In the genomic region with DNA sequence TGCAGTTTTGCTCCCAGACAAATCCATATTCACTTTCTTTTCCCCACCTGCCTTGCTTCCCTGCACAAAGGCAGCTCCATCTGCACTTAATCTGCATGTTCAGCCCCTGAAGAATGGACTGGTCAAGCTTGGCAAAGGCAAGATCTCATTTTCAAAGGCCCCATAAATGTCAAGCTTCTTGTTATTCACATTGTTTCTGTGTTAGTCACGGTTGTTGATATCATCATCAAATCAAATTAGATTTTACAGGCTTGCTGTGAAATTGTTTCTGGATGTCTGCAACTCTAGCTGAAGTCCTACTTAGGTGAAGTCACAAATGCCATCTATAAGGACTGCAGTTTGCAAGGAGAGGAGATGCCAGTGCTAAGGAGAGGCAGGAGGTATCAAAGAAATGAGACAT, we compare ENCODE assay signal across 23 cellular contexts.
"Had no signal": no experiment of that assay in that cellular context is flagged by ENCODE, and none has a peak within 500 bp of the region (broad histone marks: within the 10 kb centered on the region; RNA-seq: fewer than 3 reads in every experiment).

No MANE protein-coding gene starts in this region.

- H3K4me3 ChIP-seq: ascending aorta, hepatocyte, left lung, lung, spleen, testis, vagina had no signal

- DNase-seq: activated CD4-positive, alpha-beta T cell treated with anti-CD3 and anti-CD28 coated beads for 1 hour; activated CD4-positive, alpha-beta T cell treated with anti-CD3 and anti-CD28 coated beads, Interleukin-2, amount 50 U/mL, for 1 hour; activated CD8-positive, alpha-beta T cell treated with anti-CD3 and anti-CD28 coated beads, Interleukin-2, amount 10 ng/mL, durations not matched to agents 7 days and 5 days; central memory CD4-positive, alpha-beta T cell; dermis blood vessel endothelial cell; effector CD8-positive, alpha-beta T cell; erythroblast; glutamatergic neuron; immature natural killer cell; kidney glomerular epithelial cell; left lung; naive B cell; retina; spleen; stimulated activated CD4-positive, alpha-beta T cell treated with anti-CD3 and anti-CD28 coated beads, Interleukin-4, amount 100 ng/mL, for 1 hour; stimulated activated naive CD4-positive, alpha-beta T cell; testis; trophoblast cell; WERI-Rb-1 had no signal
